In the genomic region with DNA sequence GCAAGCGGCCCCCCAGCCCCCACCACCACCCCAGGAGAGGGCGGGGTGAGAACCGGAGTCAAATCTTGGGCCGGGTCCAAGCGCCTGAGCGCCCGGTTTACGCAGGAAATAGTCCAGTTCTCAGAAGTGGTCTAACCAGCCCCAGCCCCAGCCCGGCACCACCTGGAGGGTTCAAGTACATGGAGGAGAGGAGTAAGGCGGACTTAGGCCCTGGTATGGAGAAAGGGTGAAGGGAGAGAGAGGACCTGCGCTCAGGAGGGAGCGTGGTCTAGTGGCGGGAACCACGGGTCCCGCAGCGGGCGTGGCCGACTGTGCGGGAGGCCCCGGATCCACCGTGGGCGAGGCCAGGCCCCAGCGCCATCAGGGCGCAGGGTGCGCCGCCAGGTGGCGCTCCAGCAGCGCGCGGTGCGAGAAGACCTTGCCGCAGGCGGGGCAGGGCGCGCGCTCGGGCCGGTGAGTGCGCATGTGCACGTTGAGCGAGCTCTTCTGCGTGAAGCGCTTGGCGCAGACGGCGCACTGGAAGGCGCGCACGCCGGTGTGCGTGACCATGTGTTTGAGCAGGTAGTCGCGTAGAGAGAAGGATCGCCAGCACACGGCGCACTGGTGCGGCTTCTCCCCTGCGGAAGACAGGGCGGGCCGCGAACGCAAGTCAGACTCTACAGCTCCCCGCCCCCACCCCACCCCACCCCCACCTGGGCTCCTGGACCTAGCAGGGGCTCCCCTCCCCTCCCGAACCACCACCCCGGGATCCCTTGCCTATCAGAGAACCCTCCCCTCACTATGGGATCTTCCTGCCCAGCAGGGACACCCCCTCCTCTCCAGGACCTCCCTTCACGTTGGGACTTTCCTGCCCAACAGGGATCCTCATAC, we compare ENCODE assay signal across 8 cellular contexts. TPM values are rescaled to one million over a fixed set of nuclear protein-coding genes. Genes with fewer than 3 reads are reported as not detected.
DNase-seq lines count a peak whose midpoint lies in the region; ATAC-seq and TF ChIP-seq lines count a peak whose summit lies in the region.

No MANE protein-coding gene starts in this region.

- H4K5ac ChIP-seq in H9 (ENCODE audit: insufficient read length, low read depth, low read length) = no peak overlapping the region

- ATAC-seq in left cardiac atrium = peak; percentile 91 to 94

- H3K27ac Mint-ChIP-seq in H9 (peak overlapping the region; percentile 91 to 97 (median 93)), type B pancreatic cell (peak overlapping the region; percentile 70)

- no peak overlapping the region for H2AK5ac ChIP-seq in H9 (ENCODE audit: insufficient read length, low read length)

- no peak overlapping the region for H3K18ac ChIP-seq in H9 (ENCODE audit: insufficient read length, low read depth, low read length)

- no peaks in the 10 kb centered on the region; the same call in 1 of the 2 replicates for H3K4me1 ChIP-seq in H9 (ENCODE audit: insufficient read depth, low read length)
- H3K4me1 ChIP-seq in adrenal gland (replicated peaks in 1 of 2) = peaks cover 22 to 30% of the 10 kb centered on the region in 2 donors

- intact Hi-C loops in adrenal gland (cut with DNase I) (no loop called here), left cardiac atrium (cut with DNase I) (no loop called here), posterior vena cava (cut with DNase I) (no loop called here)

- H4K20me1 ChIP-seq in H9 (ENCODE audit: control insufficient read depth, insufficient read depth, insufficient read length) = no peaks in the 10 kb centered on the region

- no peak overlapping the region for H3K4ac ChIP-seq in H9 (ENCODE audit: low read depth, low read length)

- DNase-seq in EH (ENCODE audit: low read depth) (peak; percentile 59), H9 (peak; percentile 95), NCI-H1092 (lab: John Stamatoyannopoulos, UW) (peak; percentile 82), SW 1271 (lab: John Stamatoyannopoulos, UW) (peak; percentile 45 to 57), adrenal gland (peak; percentile 91 to 95 (median 93)), left cardiac atrium (peak; percentile 92), posterior vena cava (ENCODE audit: low spot score) (peak; percentile 98), type B pancreatic cell (ENCODE audit: extremely low spot score, unreplicated experiment) (peak; percentile 96)

- no peak overlapping the region for H2AFZ ChIP-seq in H9 (ENCODE audit: low read length)

- no peak overlapping the region for H3K56ac ChIP-seq in H9 (ENCODE audit: insufficient read length, low read depth, low read length)

- peaks cover 0 to 16% of the 10 kb centered on the region in 2 donors for H3K36me3 ChIP-seq in adrenal gland (replicated peaks in 1 of 2)

- peak; percentile 99 for TF ChIP-seq CTCF in H9 (conservative IDR thresholded peaks at IDR 0.05)
- TF ChIP-seq CTCF in adrenal gland (IDR thresholded peaks at IDR 0.05) = peak; percentile 51 to 98 (median 82)
- peak; percentile 98 for TF ChIP-seq CTCF in type B pancreatic cell (conservative IDR thresholded peaks at IDR 0.05)

- H2BK5ac ChIP-seq in H9 (ENCODE audit: insufficient read length, low read length) = no peak overlapping the region

- H3T11ph ChIP-seq in H9 (ENCODE audit: low read length) = no peak overlapping the region

- H3K4me3 ChIP-seq in adrenal gland = peak overlapping the region in 2 of 4 donors; percentile 38 to 58

- no peak overlapping the region for H2BK20ac ChIP-seq in H9 (ENCODE audit: low read depth, low read length, poor library complexity, severe bottlenecking)

- H3K14ac ChIP-seq in H9 (ENCODE audit: insufficient read depth, low read length) = peak overlapping the region; percentile 28; the same call in 1 of the 2 replicates

- no CpG with 5 or more reads among the region's 66 CpGs for WGBS in H9 (ENCODE audit: extremely low coverage, insufficient read length, low lambda C conversion rate)
- 11 to 35% (median 22%) methylated on average over 10 to 66 of the region's 66 CpGs for WGBS in adrenal gland, 4 donors

- H3K4me3 Mint-ChIP-seq in H9 (peak overlapping the region; percentile 70 to 85), type B pancreatic cell (peak overlapping the region; percentile 87)

- H3K36me3 Mint-ChIP-seq in H9 (ENCODE audit: insufficient read depth in 1 of 3, low read depth in 3 of 3) (peaks cover 9 to 19% (median 13%) of the 10 kb centered on the region in 3 experiments; a peak in 6 of 7 replicates), type B pancreatic cell (peaks cover 5% of the 10 kb centered on the region)

- peak overlapping the region; percentile 47 for H3K9ac ChIP-seq in H9 (ENCODE audit: extremely low read depth, insufficient read length, low read length)

- no peak overlapping the region for H2BK15ac ChIP-seq in H9 (ENCODE audit: low read depth, low read length)

- no peak overlapping the region for H4K91ac ChIP-seq in H9 (ENCODE audit: insufficient read length, low read depth, low read length)

- H3K4me2 ChIP-seq in H9 (ENCODE audit: insufficient read depth, insufficient read length, low read length) = peak overlapping the region; percentile 61

- H3K27ac ChIP-seq in H9 (ENCODE audit: insufficient read length, low read depth, low read length) (no peak overlapping the region), adrenal gland (peak overlapping the region in 3 of 5 donors; percentile 55 to 80 (median 56))

- peaks cover 2% of the 10 kb centered on the region; the same call in 1 of the 2 replicates for H3K79me2 ChIP-seq in H9 (ENCODE audit: insufficient read depth, low read length)

- H3K27me3 ChIP-seq in H9 (ENCODE audit: insufficient read depth, low read length) (no peaks in the 10 kb centered on the region), adrenal gland (no peaks in the 10 kb centered on the region)

- H3K27me3 Mint-ChIP-seq in H9 (ENCODE audit: low read depth) (peaks cover 3% of the 10 kb centered on the region), type B pancreatic cell (no peaks in the 10 kb centered on the region)

- no peaks in the 10 kb centered on the region for H3K9me3 ChIP-seq in H9 (ENCODE audit: control insufficient read depth, low read depth, low read length)
- H3K9me3 ChIP-seq in adrenal gland (replicated peaks in 1 of 3) = no peaks in the 10 kb centered on the region

- H4K8ac ChIP-seq in H9 (replicated peaks; ENCODE audit: insufficient read length, low read depth, low read length) = no peak overlapping the region

- H3K79me1 ChIP-seq in H9 (ENCODE audit: insufficient read depth, low read depth, low read length, poor library complexity, severe bottlenecking) = no peaks in the 10 kb centered on the region

- no peak overlapping the region for H2BK120ac ChIP-seq in H9 (ENCODE audit: low read depth, low read length, poor library complexity, severe bottlenecking)

- H3K23me2 ChIP-seq in H9 (ENCODE audit: insufficient read length, low read depth, low read length, poor library complexity, severe bottlenecking) = peaks cover 10% of the 10 kb centered on the region

- TF ChIP-seq POLR2A in adrenal gland (IDR thresholded peaks at IDR 0.05) = peak in 1 of 2 donors; percentile 73

- H3K4me1 Mint-ChIP-seq in H9 (peaks cover 28 to 30% of the 10 kb centered on the region in 2 experiments), type B pancreatic cell (ENCODE audit: unreplicated experiment) (peaks cover 11% of the 10 kb centered on the region)

- no peak overlapping the region for H2BK12ac ChIP-seq in H9 (ENCODE audit: insufficient read length, low read depth, low read length)

- H3K23ac ChIP-seq in H9 (ENCODE audit: insufficient read length, low read depth, low read length) = no peak overlapping the region

- H3K9me3 Mint-ChIP-seq in H9 = no peaks in the 10 kb centered on the region
- H3K9me3 Mint-ChIP-seq in type B pancreatic cell = no peaks in the 10 kb centered on the region

RNA-seq across cellular contexts. Expression of a gene that starts 2.1 kb away (rescaled TPM):
- total RNA-seq in H9 (2021) (16.7 and 17.1 TPM in 2 replicates), adrenal gland (10 to 100 TPM in 2 of 8 donors, 1 to 10 TPM in 6; 3.8 to 12.8 (median 8.7) TPM), left cardiac atrium (1 to 10 TPM; 6.0 to 6.3 TPM), posterior vena cava (1 to 10 TPM; 7.6 to 7.9 TPM), type B pancreatic cell (ENCODE audit: low replicate concordance) (5.7 and 9.3 TPM in 2 replicates)
- polyA plus RNA-seq in adrenal gland = 10 to 100 TPM in 2 of 3 donors, 1 to 10 TPM in 1; 5.9 to 18.3 (median 17.5) TPM

RNA-seq across cellular contexts. Expression of a gene that starts 5.7 kb away (rescaled TPM):
- total RNA-seq in H9 (2021) = 18.7 and 18.8 TPM in 2 replicates
- 10 to 100 TPM; 10.2 to 20.4 (median 14.9) TPM for total RNA-seq in adrenal gland
- polyA plus RNA-seq in adrenal gland = 10 to 100 TPM in 1 of 3 donors, 1 to 10 TPM in 2; 1.7 to 12.6 (median 7.9) TPM
- 10 to 100 TPM; 10.2 to 11.7 TPM for total RNA-seq in left cardiac atrium
- total RNA-seq in posterior vena cava = 10 to 100 TPM; 11.8 to 12.1 TPM
- total RNA-seq in type B pancreatic cell (ENCODE audit: low replicate concordance) = 18.6 and 20.2 TPM in 2 replicates

RNA-seq across cellular contexts. Expression of a gene that starts 29.9 kb away (rescaled TPM):
- total RNA-seq in H9 (2021) (1,058 and 1,084 TPM in 2 replicates), adrenal gland (100 to 1,000 TPM; 161 to 279 (median 228) TPM), left cardiac atrium (100 to 1,000 TPM; 135 to 150 TPM), posterior vena cava (100 to 1,000 TPM; 159 to 168 TPM), type B pancreatic cell (ENCODE audit: low replicate concordance) (401 and 679 TPM in 2 replicates)
- polyA plus RNA-seq in adrenal gland = 100 to 1,000 TPM; 245 to 302 (median 254) TPM

RNA-seq across cellular contexts. Expression of a gene that starts 37.8 kb away (rescaled TPM):
- total RNA-seq in H9 (2021) (7.6 and 8.4 TPM in 2 replicates), adrenal gland (10 to 100 TPM in 7 of 8 donors, 1 to 10 TPM in 1; 8.4 to 21.6 (median 15.0) TPM), left cardiac atrium (1 to 10 TPM; 4.1 to 5.1 TPM), posterior vena cava (1 to 10 TPM; 4.8 to 6.0 TPM), type B pancreatic cell (ENCODE audit: low replicate concordance) (13.0 and 17.4 TPM in 2 replicates)
- 10 to 100 TPM in 2 of 3 donors, 1 to 10 TPM in 1; 2.7 to 30.8 (median 25.6) TPM for polyA plus RNA-seq in adrenal gland

RNA-seq across cellular contexts. Expression of a gene that starts 41.0 kb away (rescaled TPM):
- total RNA-seq in H9 (2021) (105 and 109 TPM in 2 replicates), adrenal gland (100 to 1,000 TPM; 146 to 246 (median 204) TPM), left cardiac atrium (100 to 1,000 TPM; 109 to 113 TPM), posterior vena cava (100 to 1,000 TPM in 1 of 2 donors, 10 to 100 TPM in 1; 96.9 to 103 TPM), type B pancreatic cell (ENCODE audit: low replicate concordance) (86.5 and 97.7 TPM in 2 replicates)
- 100 to 1,000 TPM; 273 to 560 (median 394) TPM for polyA plus RNA-seq in adrenal gland
